ENCODE assay signal across 26 cellular contexts in the genomic region with DNA sequence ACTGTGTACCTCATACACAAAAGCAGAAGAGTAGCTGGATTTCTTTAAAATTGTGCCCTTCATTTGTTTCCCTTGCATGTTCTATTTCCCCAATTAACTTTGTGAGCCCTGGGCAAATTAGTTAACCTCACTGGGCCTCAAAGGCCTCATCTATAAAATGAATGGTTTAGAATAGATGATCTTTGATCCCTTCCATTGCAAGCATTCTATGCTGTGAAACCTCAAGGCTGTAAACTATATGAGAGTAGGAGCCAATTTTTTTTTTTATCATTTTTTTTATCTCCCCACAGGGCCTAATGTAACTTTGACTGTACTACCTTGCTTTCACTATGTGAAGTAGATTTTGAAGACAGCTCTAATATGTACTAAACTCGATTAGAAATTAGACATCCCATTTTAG.
"Had no signal": no experiment of that assay in that cellular context is flagged by ENCODE, and none has a peak within 500 bp of the region (broad histone marks: within the 10 kb centered on the region; RNA-seq: fewer than 3 reads in every experiment).

No MANE protein-coding gene starts in this region.

- H3K4me1 Mint-ChIP-seq: immature natural killer cell; naive thymus-derived CD4-positive, alpha-beta T cell; stimulated activated memory B cell treated with anti-CD40 and anti-IgM and Interleukin-4, amounts not matched to agents 10 μg/mL and 1 μg/mL and 100 μg/mL, for 72 hours; stimulated activated naive CD8-positive, alpha-beta T cell treated with anti-CD3 and anti-CD28 coated beads, Interleukin-15, amount 100 ng/mL, for 72 hours had no signal

- DNase-seq: head of caudate nucleus; hypothalamus; immature natural killer cell; kidney; left ventricle myocardium inferior; mesendoderm; naive thymus-derived CD4-positive, alpha-beta T cell; nucleus accumbens; retina; right cardiac atrium; stimulated activated CD4-positive, alpha-beta T cell treated with anti-CD3 and anti-CD28 coated beads, Interleukin-1b, Interleukin-23, amount 100 ng/mL, for 48 hours; stimulated activated CD4-positive, alpha-beta T cell treated with anti-CD3 and anti-CD28 coated beads, Interleukin-2, amount 100 ng/mL, for 48 hours; stimulated activated CD4-positive, alpha-beta T cell treated with anti-CD3 and anti-CD28 coated beads, Interleukin-4, amount 100 ng/mL, for 4 hours; stimulated activated CD8-positive, alpha-beta memory T cell treated with anti-CD3 and anti-CD28 coated beads, Interleukin-4, amount 100 ng/mL, for 48 hours; stimulated activated naive CD4-positive, alpha-beta T cell treated with Interleukin-2 at 50 U/mL for 16 hours; stimulated activated naive CD8-positive, alpha-beta T cell treated with anti-CD3 and anti-CD28 coated beads, Interleukin-15, amount 100 ng/mL, for 72 hours; substantia nigra; upper lobe of left lung had no signal

- FAIRE-seq: islet of Langerhans, kidney had no signal

- H3K27ac Mint-ChIP-seq: immature natural killer cell; mesothelial cell of epicardium; nephron; stimulated activated memory B cell treated with anti-CD40 and anti-IgM and Interleukin-4, amounts not matched to agents 10 μg/mL and 1 μg/mL and 100 μg/mL, for 72 hours; stimulated activated naive CD8-positive, alpha-beta T cell treated with anti-CD3 and anti-CD28 coated beads, Interleukin-15, amount 100 ng/mL, for 72 hours had no signal

- H3K36me3 ChIP-seq: left ventricle myocardium inferior, prostate gland, tibial nerve, upper lobe of left lung had no signal

- H3K9me3 ChIP-seq: left ventricle myocardium inferior, prostate gland, tibial nerve, upper lobe of left lung had no signal

- H3K27ac ChIP-seq: left ventricle myocardium inferior, prostate gland, skin epidermis, tibial nerve, upper lobe of left lung had no signal

- H3K4me3 ChIP-seq: left ventricle myocardium inferior, lung, prostate gland, skin epidermis, tibial nerve, upper lobe of left lung had no signal

- H3K4me3 Mint-ChIP-seq: immature natural killer cell; mesothelial cell of epicardium; naive thymus-derived CD4-positive, alpha-beta T cell; nephron; stimulated activated memory B cell treated with anti-CD40 and anti-IgM and Interleukin-4, amounts not matched to agents 10 μg/mL and 1 μg/mL and 100 μg/mL, for 72 hours; stimulated activated naive CD8-positive, alpha-beta T cell treated with anti-CD3 and anti-CD28 coated beads, Interleukin-15, amount 100 ng/mL, for 72 hours had no signal

- H3K36me3 Mint-ChIP-seq: immature natural killer cell; mesothelial cell of epicardium; naive thymus-derived CD4-positive, alpha-beta T cell; stimulated activated memory B cell treated with anti-CD40 and anti-IgM and Interleukin-4, amounts not matched to agents 10 μg/mL and 1 μg/mL and 100 μg/mL, for 72 hours had no signal

- H3K4me1 ChIP-seq: left ventricle myocardium inferior, prostate gland, tibial nerve, upper lobe of left lung had no signal

- H3K27me3 ChIP-seq: upper lobe of left lung had no signal

- H3K27me3 Mint-ChIP-seq: naive thymus-derived CD4-positive, alpha-beta T cell; stimulated activated memory B cell treated with anti-CD40 and anti-IgM and Interleukin-4, amounts not matched to agents 10 μg/mL and 1 μg/mL and 100 μg/mL, for 72 hours; stimulated activated naive CD8-positive, alpha-beta T cell treated with anti-CD3 and anti-CD28 coated beads, Interleukin-15, amount 100 ng/mL, for 72 hours had no signal

- H3K9me3 Mint-ChIP-seq: immature natural killer cell; naive thymus-derived CD4-positive, alpha-beta T cell; nephron; stimulated activated memory B cell treated with anti-CD40 and anti-IgM and Interleukin-4, amounts not matched to agents 10 μg/mL and 1 μg/mL and 100 μg/mL, for 72 hours; stimulated activated naive CD8-positive, alpha-beta T cell treated with anti-CD3 and anti-CD28 coated beads, Interleukin-15, amount 100 ng/mL, for 72 hours had no signal
